In the genomic region with DNA sequence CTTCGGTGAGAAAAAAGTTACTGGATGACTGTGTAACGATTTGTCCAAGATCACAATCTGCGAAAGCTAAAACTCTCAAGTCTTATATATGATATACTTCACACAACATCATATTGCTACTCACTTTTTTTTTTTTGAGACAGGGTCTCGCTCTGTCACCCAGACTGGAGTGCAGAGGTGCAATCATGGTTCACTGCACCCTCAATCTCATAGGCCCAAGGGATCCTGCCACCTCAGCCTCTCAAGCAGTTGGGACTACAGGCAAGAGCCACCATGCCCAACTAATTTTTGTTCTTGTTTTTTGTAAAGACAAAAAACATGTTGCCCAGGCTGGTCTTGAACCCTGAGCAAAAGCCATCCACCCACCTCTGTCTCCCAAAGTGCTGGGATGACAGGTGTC, we compare ENCODE assay signal across 20 cellular contexts.
A peak's percentile ranks its signal among the peaks of the same experiment; 100 is the strongest.
DNase-seq lines count a peak whose midpoint lies in the region; ATAC-seq and TF ChIP-seq lines count a peak whose summit lies in the region.
"Had no signal": no experiment of that assay in that cellular context is flagged by ENCODE, and none has a peak within 500 bp of the region (broad histone marks: within the 10 kb centered on the region; RNA-seq: fewer than 3 reads in every experiment).

No MANE protein-coding gene starts in this region.

- H3K4me2 ChIP-seq in BLaER1, result peak overlapping the region; percentile 7; the same call in 1 of the 2 replicates
- H3K4me2 ChIP-seq in parathyroid adenoma (ENCODE audit: low read length), result no peak overlapping the region

- H3K4me3 ChIP-seq in BLaER1 (no peak overlapping the region), GM12865 (ENCODE audit: low read depth, low read length) (no peak overlapping the region), parathyroid adenoma (ENCODE audit: low read depth, low read length) (no peak overlapping the region)
- H3K4me3 ChIP-seq: BLaER1 treated with 17β-estradiol and CSF1 and Interleukin-3, amounts not matched to agents 10 nM and 100 nM; GM12878 had no signal

- no peaks in the 10 kb centered on the region for H4K20me1 ChIP-seq in BLaER1
- H4K20me1 ChIP-seq: BLaER1 treated with 17β-estradiol and CSF1 and Interleukin-3, amounts not matched to agents 10 nM and 100 nM had no signal

- H3K27me3 ChIP-seq in BLaER1 (no peaks in the 10 kb centered on the region), parathyroid adenoma (ENCODE audit: control insufficient read depth, insufficient read depth, low read length) (no peaks in the 10 kb centered on the region)
- H3K27me3 ChIP-seq: BLaER1 treated with 17β-estradiol and CSF1 and Interleukin-3, amounts not matched to agents 10 nM and 100 nM had no signal

- no peak for ATAC-seq in GM21447 (IDR thresholded peaks at IDR 0.05; ENCODE audit: unreplicated experiment)
- ATAC-seq: CD8-positive, alpha-beta T cell; GM12878 had no signal

- no peaks in the 10 kb centered on the region for H3K4me1 ChIP-seq in BLaER1
- peaks cover 23% of the 10 kb centered on the region for H3K4me1 ChIP-seq in parathyroid adenoma
- H3K4me1 ChIP-seq: BE2C, Caco-2 had no signal

- peak overlapping the region; percentile 84 for H2AFZ ChIP-seq in parathyroid adenoma

- peaks cover 5% of the 10 kb centered on the region for H3K79me2 ChIP-seq in parathyroid adenoma

- no peaks in the 10 kb centered on the region for H3K36me3 ChIP-seq in BLaER1
- H3K36me3 ChIP-seq in parathyroid adenoma (ENCODE audit: control insufficient read depth, insufficient read depth, low read length), result no peaks in the 10 kb centered on the region
- H3K36me3 ChIP-seq: BE2C; BLaER1 treated with 17β-estradiol and CSF1 and Interleukin-3, amounts not matched to agents 10 nM and 100 nM had no signal

- H3K9me3 ChIP-seq in BLaER1 (no peaks in the 10 kb centered on the region), parathyroid adenoma (ENCODE audit: control insufficient read depth, low read length) (no peaks in the 10 kb centered on the region)
- H3K9me3 ChIP-seq: BE2C; BLaER1 treated with 17β-estradiol and CSF1 and Interleukin-3, amounts not matched to agents 10 nM and 100 nM; Caco-2 had no signal

- DNase-seq in GM12865 (ENCODE audit: low read depth) (peak; percentile 4), caudate nucleus (lab: John Stamatoyannopoulos, UW) (no peak), NCI-H524 treated with DMSO at 0.1 percent for 48 hours (lab: John Stamatoyannopoulos, UW) (no peak), anterior cingulate cortex (lab: John Stamatoyannopoulos, UW) (no peak)
- DNase-seq in stimulated activated CD4-positive, alpha-beta T cell treated with anti-CD3 and anti-CD28 coated beads, Interleukin-1b, Interleukin-23, amount 100 ng/mL, for 48 hours, result no peak
- DNase-seq: 8988T; ACHN; Caco-2; Calu3; CD4-positive, alpha-beta T cell; CD8-positive, alpha-beta T cell; DMS79 treated with DMSO at 0.1 percent for 48 hours; GF-D8 had no signal

- H3K9ac ChIP-seq in BLaER1, result no peak overlapping the region
- H3K9ac ChIP-seq in parathyroid adenoma, result no peak overlapping the region
- H3K9ac ChIP-seq: BLaER1 treated with 17β-estradiol and CSF1 and Interleukin-3, amounts not matched to agents 10 nM and 100 nM had no signal

- H3K27ac ChIP-seq in BLaER1 (no peak overlapping the region), caudate nucleus (ENCODE audit: low read depth, low read length) (peak overlapping the region; percentile 31), parathyroid adenoma (peak overlapping the region; percentile 79)
- H3K27ac ChIP-seq: BLaER1 treated with 17β-estradiol and CSF1 and Interleukin-3, amounts not matched to agents 10 nM and 100 nM; C4-2B had no signal

- TF ChIP-seq CTCF in GM12865 (IDR thresholded peaks at IDR 0.05; ENCODE audit: insufficient read depth, low read depth, low read length, missing control alignments), result no peak
- no peak for TF ChIP-seq CTCF in parathyroid adenoma (IDR thresholded peaks at IDR 0.05)
